1 cellular context compared by ENCODE assay signal in genomic region chr5:177491429-177491945, GRCh38.
A peak's percentile ranks its signal among the peaks of the same experiment; 100 is the strongest.
TF ChIP-seq lines count a peak whose summit lies in the region.

No MANE protein-coding gene starts in this region.

TF ChIP-seq in K562, 482 proteins besides CTCF, POLR2A, EP300 and RAD21 (continued from another document and continues in another):
- TF ChIP-seq HMGN3 (IDR thresholded peaks at IDR 0.05; ENCODE audit: borderline replicate concordance, extremely low read depth, insufficient read length, low read depth, low read length): peak; percentile 86
- no peak for TF ChIP-seq GABPA (tag; conservative IDR thresholded peaks at IDR 0.05; ENCODE audit: low read depth)
- TF ChIP-seq PHF20 (IDR thresholded peaks at IDR 0.05; ENCODE audit: partially characterized antibody): no peak
- peak; percentile 94 to 97 for TF ChIP-seq MAZ (CRISPR knock-in tag; conservative IDR thresholded peaks at IDR 0.05 in 1 of 2, IDR thresholded peaks at IDR 0.05 in 1 of 2)
- TF ChIP-seq ARID2 (IDR thresholded peaks at IDR 0.05): peak; percentile 80
- peak; percentile 98 for TF ChIP-seq FIP1L1 (IDR thresholded peaks at IDR 0.05; ENCODE audit: low read depth, low read length, poor library complexity, severe bottlenecking)
- no peak for TF ChIP-seq ZNF184 (CRISPR knock-in tag; IDR thresholded peaks at IDR 0.05)
- TF ChIP-seq ZNF561 (CRISPR knock-in tag; conservative IDR thresholded peaks at IDR 0.05): no peak
- no peak for TF ChIP-seq CHAMP1 (IDR thresholded peaks at IDR 0.05)
- TF ChIP-seq TFAP4 (CRISPR knock-in tag; IDR thresholded peaks at IDR 0.05; ENCODE audit: borderline replicate concordance): peak; percentile 98
- TF ChIP-seq ZNF609 (CRISPR knock-in tag; IDR thresholded peaks at IDR 0.05; ENCODE audit: borderline replicate concordance): no peak
- TF ChIP-seq VEZF1 (CRISPR knock-in tag; IDR thresholded peaks at IDR 0.05): peak; percentile 92
- TF ChIP-seq ZNF24 (IDR thresholded peaks at IDR 0.05): 0 out of 2 replicates have a peak, but pooled peaks have one; percentile 32
- TF ChIP-seq TRIM25 (IDR thresholded peaks at IDR 0.05; ENCODE audit: borderline replicate concordance): no peak
- no peak for TF ChIP-seq MLX (CRISPR knock-in tag; conservative IDR thresholded peaks at IDR 0.05)
- peak; percentile 69 for TF ChIP-seq MYC (IDR thresholded peaks at IDR 0.05; ENCODE audit: low read depth, low read length)
- no peak for TF ChIP-seq MYC (CRISPR knock-in tag; IDR thresholded peaks at IDR 0.05; ENCODE audit: borderline replicate concordance, low read depth)
- no peak for TF ChIP-seq RBM22 (IDR thresholded peaks at IDR 0.05; ENCODE audit: low read depth, low read length, poor library complexity, severe bottlenecking)
- TF ChIP-seq CUX1 (CRISPR knock-in tag; IDR thresholded peaks at IDR 0.05): no peak
- peak; percentile 88 for TF ChIP-seq CCNT2 (IDR thresholded peaks at IDR 0.05; ENCODE audit: borderline replicate concordance, extremely low read depth, insufficient read length, low read depth, low read length)
- peak; percentile 95 for TF ChIP-seq KLF1 (tag; IDR thresholded peaks at IDR 0.05)
- TF ChIP-seq ZNF384 (IDR thresholded peaks at IDR 0.05; ENCODE audit: low read depth, low read length): no peak
- TF ChIP-seq RB1 (IDR thresholded peaks at IDR 0.05; ENCODE audit: low read depth): peak; percentile 98
- peak; percentile 93 for TF ChIP-seq HNRNPL (IDR thresholded peaks at IDR 0.05; ENCODE audit: low read depth, low read length)
- TF ChIP-seq MEF2A (IDR thresholded peaks at IDR 0.05; ENCODE audit: control insufficient read depth, low read depth, low read length): no peak
- TF ChIP-seq PCBP1 (IDR thresholded peaks at IDR 0.05; ENCODE audit: low read depth, low read length, poor library complexity, severe bottlenecking): peak; percentile 13
- peak; percentile 84; the same call in 1 of the 2 replicates for TF ChIP-seq E2F1 (CRISPR knock-in tag; IDR thresholded peaks at IDR 0.05)
- peak; percentile 86 for TF ChIP-seq SMC3 (conservative IDR thresholded peaks at IDR 0.05; ENCODE audit: insufficient read depth, low read depth, low read length)
- no peak for TF ChIP-seq TEAD2 (tag; IDR thresholded peaks at IDR 0.05)
- TF ChIP-seq ID3 (CRISPR knock-in tag; IDR thresholded peaks at IDR 0.05): no peak
- peak; percentile 60; the same call in 1 of the 2 replicates for TF ChIP-seq ID3 (tag; IDR thresholded peaks at IDR 0.05)
- peak; percentile 85; the same call in 1 of the 2 replicates for TF ChIP-seq HMGXB4 (CRISPR knock-in tag; IDR thresholded peaks at IDR 0.05)
- TF ChIP-seq SOX6 (IDR thresholded peaks at IDR 0.05): peak; percentile 62
- no peak for TF ChIP-seq ATF4 (CRISPR knock-in tag; IDR thresholded peaks at IDR 0.05)
